Comparison of ENCODE assay signal across 8 cellular contexts in the genomic region with DNA sequence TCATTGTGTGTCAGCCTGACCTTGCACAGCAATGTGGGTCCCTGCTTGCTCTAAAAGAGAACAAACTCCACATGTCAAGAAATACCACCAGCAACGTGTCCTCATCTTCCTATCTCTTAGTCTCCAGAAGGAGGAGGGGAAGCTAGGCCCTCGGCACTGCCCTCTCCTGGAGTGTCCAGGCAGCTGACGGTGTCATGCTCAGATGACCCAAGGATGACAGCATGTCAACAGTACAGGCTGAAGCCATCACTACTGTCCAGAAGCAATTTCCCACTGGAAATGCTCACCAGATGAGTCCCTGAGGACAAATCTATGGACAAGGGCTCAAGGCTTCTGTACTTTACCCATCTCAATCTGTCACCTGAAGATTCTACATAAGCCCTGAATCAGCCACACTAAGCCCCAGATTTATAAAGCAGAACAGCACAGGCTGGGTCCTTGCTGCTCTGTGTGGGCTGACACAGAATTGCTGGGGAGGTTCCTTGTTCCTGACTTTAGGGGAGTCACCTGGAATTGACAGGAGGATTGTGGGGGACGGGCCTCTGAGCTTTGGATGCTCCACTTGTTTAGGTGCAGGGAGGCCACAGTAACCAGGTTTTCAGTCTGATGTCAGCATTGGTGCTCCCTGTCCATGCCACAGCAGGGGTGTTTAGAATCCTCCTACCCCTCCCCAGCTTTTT.
A peak's percentile ranks its signal among the peaks of the same experiment; 100 is the strongest.
DNase-seq lines count a peak whose midpoint lies in the region; ATAC-seq, FAIRE-seq and TF ChIP-seq lines count a peak whose summit lies in the region.

No MANE protein-coding gene starts in this region.

- CTCF ChIA-PET in A549 (lab: Yijun Ruan, JAX): interaction anchor here (0.9 to 2.1 kb wide), 20 partner anchors 9 to 319 kb away, joined by 3 to 8 read pairs (median 4); no protein-coding TSS in a partner anchor
- CTCF ChIA-PET in HEK293T (lab: Yijun Ruan, JAX): interaction anchor here (0.8 to 1.3 kb wide), 2 partner anchors 25 to 117 kb away, joined by 3 to 5 read pairs; no protein-coding TSS in a partner anchor
- CTCF ChIA-PET in WTC11 (lab: Charles Lee): interaction anchor here (0.5 to 2.9 kb wide), 23 partner anchors 9 to 316 kb away, joined by 3 to 15 read pairs (median 4); no protein-coding TSS in a partner anchor

- no peaks in the 10 kb centered on the region for H3K27me3 Mint-ChIP-seq in WTC11 (ENCODE audit: low read depth)

- H3K36me3 Mint-ChIP-seq in WTC11: no peaks in the 10 kb centered on the region

- POLR2A ChIA-PET in A549 (lab: Yijun Ruan, JAX): no interaction called here
- POLR2A ChIA-PET in HEK293T (lab: Yijun Ruan, JAX): no interaction called here
- POLR2A ChIA-PET in WTC11 (lab: Charles Lee): no interaction called here

- H3K27ac ChIP-seq in A549 (no peak overlapping the region), vagina (peak overlapping the region; percentile 53)

- peak; percentile 57 to 61 for DNase-seq in A549 (ENCODE audit: low read depth in 1 of 2, low spot score in 1 of 2)
- DNase-seq in HEK293T (ENCODE audit: extremely low spot score): peak; percentile 61
- DNase-seq in WTC11 (ENCODE audit: low spot score): peak; percentile 64
- peak; percentile 61 for DNase-seq in iPS-NIHi11 (ENCODE audit: low spot score)
- peak; percentile 52 to 83 for DNase-seq in vagina (ENCODE audit: extremely low spot score in 2 of 2)
- DNase-seq in GM12892 (ENCODE audit: insufficient read length): no peak

- no peak overlapping the region for H3K4me3 ChIP-seq in A549
- no peak overlapping the region for H3K4me3 ChIP-seq in vagina

- peak; percentile 54 to 66; a peak in 4 of 5 replicates for TF ChIP-seq RAD21 in A549 (conservative IDR thresholded peaks at IDR 0.05 in 1 of 2, IDR thresholded peaks at IDR 0.05 in 1 of 2)

- no peak overlapping the region for H3K4me2 ChIP-seq in A549

- intact Hi-C loops in vagina (cut with DNase I): no loop called here

- H3K9me3 ChIP-seq in A549 (no peaks in the 10 kb centered on the region), vagina (no peaks in the 10 kb centered on the region)

- peak; percentile 48 for TF ChIP-seq CTCF in A549 (IDR thresholded peaks at IDR 0.05)
- TF ChIP-seq CTCF in WTC11 (IDR thresholded peaks at IDR 0.05): peak; percentile 28; the same call in 1 of the 2 replicates
- peak in 1 of 3 experiments; percentile 30 for TF ChIP-seq CTCF in vagina (IDR thresholded peaks at IDR 0.05)

- H3K4me1 ChIP-seq in A549 (no peaks in the 10 kb centered on the region), vagina (peaks cover 13% of the 10 kb centered on the region)

- ATAC-seq in A549 (peak; percentile 96 to 99), WTC11 (peak; percentile 82), GM21447 (IDR thresholded peaks at IDR 0.05; ENCODE audit: unreplicated experiment) (no peak), HG03139 (IDR thresholded peaks at IDR 0.05; ENCODE audit: unreplicated experiment) (no peak)

- H3K4me1 Mint-ChIP-seq in WTC11: peaks cover 42% of the 10 kb centered on the region

- no peaks in the 10 kb centered on the region for H3K27me3 ChIP-seq in vagina

- no peak for TF ChIP-seq EP300 in A549 (IDR thresholded peaks at IDR 0.05)

- WGBS in A549 (ENCODE audit: missing lambda C conversion rate): 23% methylated on average over 4 of the region's 4 CpGs

- no peak overlapping the region for H3K27ac Mint-ChIP-seq in WTC11

- no peak overlapping the region for H3K4me3 Mint-ChIP-seq in WTC11

- FAIRE-seq in A549 (lab: Jason Lieb, UNC) (peak; percentile 63), GM12892 (lab: Jason Lieb, UNC) (no peak)

- TF ChIP-seq POLR2A in A549 (IDR thresholded peaks at IDR 0.05; ENCODE audit: low read length) (no peak), vagina (IDR thresholded peaks at IDR 0.05) (no peak), GM12892 (IDR thresholded peaks at IDR 0.05; ENCODE audit: low read depth, low read length) (no peak)

- no peaks in the 10 kb centered on the region for H3K9me3 Mint-ChIP-seq in WTC11

- no peaks in the 10 kb centered on the region for H3K36me3 ChIP-seq in vagina

TF ChIP-seq in A549, 52 proteins besides CTCF, POLR2A, EP300 and RAD21:
- TF ChIP-seq SMC3 (IDR thresholded peaks at IDR 0.05) (peak; percentile 78), BHLHE40 (IDR thresholded peaks at IDR 0.05; ENCODE audit: low read depth, low read length) (no peak), RCOR1 (IDR thresholded peaks at IDR 0.05; ENCODE audit: low read depth, low read length) (no peak), MAFK (IDR thresholded peaks at IDR 0.05; ENCODE audit: partially characterized antibody) (no peak)
- TF ChIP-seq, protein P1, sequence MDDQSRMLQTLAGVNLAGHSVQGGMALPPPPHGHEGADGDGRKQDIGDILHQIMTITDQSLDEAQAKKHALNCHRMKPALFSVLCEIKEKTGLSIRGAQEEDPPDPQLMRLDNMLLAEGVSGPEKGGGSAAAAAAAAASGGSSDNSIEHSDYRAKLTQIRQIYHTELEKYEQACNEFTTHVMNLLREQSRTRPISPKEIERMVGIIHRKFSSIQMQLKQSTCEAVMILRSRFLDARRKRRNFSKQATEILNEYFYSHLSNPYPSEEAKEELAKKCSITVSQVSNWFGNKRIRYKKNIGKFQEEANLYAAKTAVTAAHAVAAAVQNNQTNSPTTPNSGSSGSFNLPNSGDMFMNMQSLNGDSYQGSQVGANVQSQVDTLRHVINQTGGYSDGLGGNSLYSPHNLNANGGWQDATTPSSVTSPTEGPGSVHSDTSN (IDR thresholded peaks at IDR 0.05): no peak
TF ChIP-seq in A549: peak in this region for 1.

TF ChIP-seq in HEK293T, 16 proteins besides CTCF, POLR2A, EP300 and RAD21:
- TF ChIP-seq FOXK2 (IDR thresholded peaks at IDR 0.05) (no peak), SUZ12 (IDR thresholded peaks at IDR 0.05) (no peak), HDGF (IDR thresholded peaks at IDR 0.05; ENCODE audit: borderline replicate concordance) (no peak), FOXM1 (IDR thresholded peaks at IDR 0.05; ENCODE audit: borderline replicate concordance) (no peak), LEF1 (IDR thresholded peaks at IDR 0.05; ENCODE audit: borderline replicate concordance) (no peak), SP1 (IDR thresholded peaks at IDR 0.05) (no peak), FOXA1 (IDR thresholded peaks at IDR 0.05) (no peak)
- TF ChIP-seq, protein P2, sequence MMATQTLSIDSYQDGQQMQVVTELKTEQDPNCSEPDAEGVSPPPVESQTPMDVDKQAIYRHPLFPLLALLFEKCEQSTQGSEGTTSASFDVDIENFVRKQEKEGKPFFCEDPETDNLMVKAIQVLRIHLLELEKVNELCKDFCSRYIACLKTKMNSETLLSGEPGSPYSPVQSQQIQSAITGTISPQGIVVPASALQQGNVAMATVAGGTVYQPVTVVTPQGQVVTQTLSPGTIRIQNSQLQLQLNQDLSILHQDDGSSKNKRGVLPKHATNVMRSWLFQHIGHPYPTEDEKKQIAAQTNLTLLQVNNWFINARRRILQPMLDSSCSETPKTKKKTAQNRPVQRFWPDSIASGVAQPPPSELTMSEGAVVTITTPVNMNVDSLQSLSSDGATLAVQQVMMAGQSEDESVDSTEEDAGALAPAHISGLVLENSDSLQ (IDR thresholded peaks at IDR 0.05): no peak
TF ChIP-seq in HEK293T: peak in this region for 0.

TF ChIP-seq in WTC11, 78 proteins besides CTCF, POLR2A, EP300 and RAD21:
- TF ChIP-seq GABPB1 (CRISPR knock-in tag; IDR thresholded peaks at IDR 0.05): 0 out of 2 replicates have a peak, but pooled peaks have one; percentile 32
- no peak for TF ChIP-seq ZNF317 (CRISPR knock-in tag; IDR thresholded peaks at IDR 0.05; ENCODE audit: borderline replicate concordance, low read depth)

Comparison
In these comparisons a context has a peak if more than half of its experiments do, and no peak if none do; other contexts are left out.
1. ATAC-seq: peak in A549 (2 of 2) and WTC11 (single experiment); none in GM21447 (single experiment) and HG03139 (single experiment).